23 cellular contexts compared by ENCODE assay signal in genomic region chr17:69534235-69534621, GRCh38.
"Had no signal": no experiment of that assay in that cellular context is flagged by ENCODE, and none has a peak within 500 bp of the region (broad histone marks: within the 10 kb centered on the region; RNA-seq: fewer than 3 reads in every experiment).

No MANE protein-coding gene starts in this region.

- H3K4me3 Mint-ChIP-seq: memory B cell, mesothelial cell of epicardium, natural killer cell had no signal

- H3K4me3 ChIP-seq: dorsolateral prefrontal cortex, esophagus squamous epithelium, gastroesophageal sphincter, left ventricle myocardium inferior, lower lobe of right lung, pancreas, tibial artery, upper lobe of right lung, vagina had no signal

- H3K4me1 ChIP-seq: gastroesophageal sphincter, left ventricle myocardium inferior, lower lobe of right lung, pancreas, tibial artery, upper lobe of right lung, vagina had no signal

- H3K9me3 Mint-ChIP-seq: memory B cell, mesothelial cell of epicardium, natural killer cell had no signal

- H3K27ac Mint-ChIP-seq: memory B cell, mesothelial cell of epicardium, natural killer cell, progenitor cell of endocrine pancreas had no signal

- H3K27ac ChIP-seq: dorsolateral prefrontal cortex, esophagus squamous epithelium, gastroesophageal sphincter, left ventricle myocardium inferior, lower lobe of right lung, pancreas, tibial artery, upper lobe of right lung, vagina had no signal

- H3K36me3 ChIP-seq: upper lobe of right lung had no signal

- H3K27me3 ChIP-seq: dorsolateral prefrontal cortex, esophagus squamous epithelium, gastroesophageal sphincter, pancreas, tibial artery, upper lobe of right lung, vagina had no signal

- H3K4me1 Mint-ChIP-seq: memory B cell, mesothelial cell of epicardium, natural killer cell had no signal

- H3K27me3 Mint-ChIP-seq: memory B cell, progenitor cell of endocrine pancreas had no signal

- H3K9me3 ChIP-seq: esophagus squamous epithelium, gastroesophageal sphincter, left ventricle myocardium inferior, lower lobe of right lung, pancreas, tibial artery, upper lobe of right lung, vagina had no signal

- ATAC-seq: gastroesophageal sphincter, left cardiac atrium, lower lobe of right lung, natural killer cell, right cardiac atrium, upper lobe of right lung had no signal

- DNase-seq: cortex of kidney; dorsolateral prefrontal cortex; effector CD8-positive, alpha-beta T cell; esophagus squamous epithelium; foreskin fibroblast; glutamatergic neuron; kidney; left cardiac atrium; left ventricle myocardium inferior; lower lobe of right lung; natural killer cell; occipital lobe; pancreas; right cardiac atrium; stimulated activated CD4-positive, alpha-beta T cell treated with anti-CD3 and anti-CD28 coated beads, Interleukin-12 subunit alpha, Interleukin-12 subunit beta, amount 100 ng/mL, for 4 hours; stimulated activated naive CD4-positive, alpha-beta T cell treated with Interleukin-2 at 50 U/mL for 16 hours; tibial artery; upper lobe of right lung had no signal
